Comparison of ENCODE assay signal across 8 cellular contexts in the genomic region with DNA sequence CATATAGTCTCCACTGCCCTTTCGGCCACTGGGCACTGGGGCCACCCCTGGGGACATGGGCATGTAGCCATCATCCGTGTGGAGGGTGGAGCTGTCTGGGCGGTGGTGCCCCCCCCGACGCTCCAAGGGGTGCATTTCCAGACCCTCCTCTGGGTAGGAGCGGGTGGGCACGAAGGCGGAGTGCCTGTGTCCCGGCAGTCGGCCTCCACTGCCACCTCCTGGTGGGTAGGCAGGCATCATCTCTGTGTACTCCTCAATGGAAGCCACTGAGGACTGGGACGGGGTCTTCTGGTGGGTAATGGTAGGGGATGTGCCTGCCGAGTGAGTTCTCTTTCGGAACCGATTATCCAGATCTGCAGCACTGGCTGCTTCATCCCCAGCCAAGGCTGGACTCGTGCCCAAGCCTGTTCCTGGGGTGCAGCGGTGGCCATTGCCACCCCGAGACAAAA. TPM values are rescaled to one million over a fixed set of nuclear protein-coding genes. Genes with fewer than 3 reads are reported as not detected.
A peak's percentile ranks its signal among the peaks of the same experiment; 100 is the strongest.
DNase-seq lines count a peak whose midpoint lies in the region; ATAC-seq, FAIRE-seq and TF ChIP-seq lines count a peak whose summit lies in the region.

No MANE protein-coding gene starts in this region.

- H2BK120ac ChIP-seq in H1 (replicated peaks; ENCODE audit: low read depth, low read length) = no peak overlapping the region

- intact Hi-C loops in Caco-2 (cut with micrococcal nuclease; ENCODE audit: unreplicated experiment) = loop anchor here (10.0 kb wide), 2 partner anchors 112 to 172 kb away; no protein-coding TSS in a partner anchor

- H3K9me3 ChIP-seq in Caco-2 (no peaks in the 10 kb centered on the region), H1 (ENCODE audit: insufficient read depth in 2 of 2, low read depth in 1 of 2, low read length in 1 of 2) (peaks cover 0 to 3% of the 10 kb centered on the region in 2 experiments; a peak in 1 of 4 replicates)

- no peak overlapping the region for H3K4ac ChIP-seq in H1 (replicated peaks; ENCODE audit: insufficient read length, low read depth, low read length)

- no peak overlapping the region; a peak in 1 of 4 replicates for H3K4me2 ChIP-seq in H1 (ENCODE audit: insufficient read depth in 1 of 2, low read depth in 2 of 2, low read length in 2 of 2)

- H4K8ac ChIP-seq in H1 (ENCODE audit: extremely low read depth, insufficient read depth, low read length) = peak overlapping the region; percentile 11; the same call in 1 of the 2 replicates

- H3K27me3 ChIP-seq in Caco-2 (replicated peaks; ENCODE audit: control insufficient read depth, insufficient read depth, low read length) = no peaks in the 10 kb centered on the region
- no peaks in the 10 kb centered on the region for H3K27me3 ChIP-seq in H1 (replicated peaks in 1 of 4; ENCODE audit: control insufficient read depth in 3 of 4, extremely low read depth in 1 of 4, insufficient read depth in 3 of 4, low read length in 3 of 4)

- no peak overlapping the region for H3K18ac ChIP-seq in H1 (ENCODE audit: extremely low read depth, low read length)

- H3K4me1 ChIP-seq in Caco-2 = peaks cover 28% of the 10 kb centered on the region
- H3K4me1 ChIP-seq in H1 (replicated peaks in 1 of 4; ENCODE audit: control insufficient read depth in 3 of 4, insufficient read depth in 4 of 4, low read length in 3 of 4) = peaks cover 3 to 26% (median 19%) of the 10 kb centered on the region in 4 experiments

- no peaks in the 10 kb centered on the region for H3K9me3 Mint-ChIP-seq in Caco-2 (ENCODE audit: unreplicated experiment)
- no peaks in the 10 kb centered on the region for H3K9me3 Mint-ChIP-seq in neural crest cell

- no peak overlapping the region for H4K5ac ChIP-seq in H1 (ENCODE audit: insufficient read length, low read depth, low read length)

- 92% methylated on average over 13 of the region's 17 CpGs; no CpG with 5 or more reads in 1 of the 2 experiments for WGBS in H1 (ENCODE audit: extremely low coverage in 1 of 2, insufficient coverage in 1 of 2, insufficient read length in 1 of 2, insufficient replicate concordance in 2 of 2, low coverage in 1 of 2, low lambda C conversion rate in 2 of 2, missing lambda C conversion rate in 1 of 2), 2 experiments

- FAIRE-seq in H1 (lab: Jason Lieb, UNC) = no peak

- TF ChIP-seq POLR2A in H1 (IDR thresholded peaks at IDR 0.05; ENCODE audit: control extremely low read depth in 1 of 2, low read depth in 2 of 2, low read length in 2 of 2) = no peak

- H3K4me3 ChIP-seq in Caco-2 (ENCODE audit: low read depth, low read length) (no peak overlapping the region), H1 (ENCODE audit: extremely low read depth in 1 of 4, insufficient read depth in 2 of 4, low read depth in 3 of 4, low read length in 4 of 4) (no peak overlapping the region)

- DNase-seq in Caco-2 = no peak
- DNase-seq in NAMALWA (ENCODE audit: low spot score) = peak; percentile 27
- DNase-seq in H1 (ENCODE audit: low read depth in 1 of 2, low spot score in 2 of 2) = no peak
- DNase-seq in neural crest cell (ENCODE audit: low read depth, low spot score) = no peak
- DNase-seq in stimulated activated naive CD4-positive, alpha-beta T cell treated with Interleukin-2 at 50 U/mL for 16 hours (lab: John Stamatoyannopoulos, UW) = no peak
- no peak for DNase-seq in RKO (ENCODE audit: low spot score)

- H3K27ac Mint-ChIP-seq in Caco-2 (ENCODE audit: unreplicated experiment) (no peak overlapping the region), neural crest cell (ENCODE audit: unreplicated experiment) (no peak overlapping the region)

- peaks cover 18% of the 10 kb centered on the region for H3K4me1 Mint-ChIP-seq in Caco-2 (ENCODE audit: low read depth, unreplicated experiment)
- H3K4me1 Mint-ChIP-seq in neural crest cell = peaks cover 54% of the 10 kb centered on the region

- peaks cover 23% of the 10 kb centered on the region for H3K23me2 ChIP-seq in H1 (ENCODE audit: low read depth, low read length)

- peak; percentile 41 to 59 for TF ChIP-seq RAD21 in H1 (IDR thresholded peaks at IDR 0.05 in 1 of 2, conservative IDR thresholded peaks at IDR 0.05 in 1 of 2; ENCODE audit: low read depth in 2 of 2, low read length in 2 of 2)

- H3K36me3 Mint-ChIP-seq in Caco-2 (ENCODE audit: insufficient read depth, unreplicated experiment) = peaks cover 55% of the 10 kb centered on the region
- peaks cover 15% of the 10 kb centered on the region for H3K36me3 Mint-ChIP-seq in neural crest cell (ENCODE audit: low read depth)

- no peak overlapping the region for H2BK20ac ChIP-seq in H1 (ENCODE audit: low read length)

- no peak overlapping the region for H2AK5ac ChIP-seq in H1 (ENCODE audit: low read depth, low read length)

- no peak overlapping the region for H3K14ac ChIP-seq in H1 (ENCODE audit: insufficient read length)

- 0 out of 2 replicates have a peak, but pooled peaks cover 3% of the 10 kb centered on the region for H3K79me1 ChIP-seq in H1 (ENCODE audit: low read depth, low read length)

- ATAC-seq in GM19395 (IDR thresholded peaks at IDR 0.05; ENCODE audit: unreplicated experiment) = no peak
- no peak for ATAC-seq in GM18502 (IDR thresholded peaks at IDR 0.05; ENCODE audit: poor library complexity, unreplicated experiment)

- no peak overlapping the region for H2BK12ac ChIP-seq in H1 (ENCODE audit: low read depth, low read length)

- H3K27ac ChIP-seq in H1 (ENCODE audit: low read depth, low read length) = no peak overlapping the region

- no peak for TF ChIP-seq EP300 in H1 (IDR thresholded peaks at IDR 0.05; ENCODE audit: borderline replicate concordance in 1 of 2, low read depth in 2 of 2, low read length in 2 of 2)

- no peak overlapping the region for H2BK15ac ChIP-seq in H1 (ENCODE audit: low read length)

- no peak overlapping the region for H3K23ac ChIP-seq in H1 (ENCODE audit: insufficient read length)

- no peak overlapping the region for H2AFZ ChIP-seq in H1 (ENCODE audit: low read length)

- H3K9ac ChIP-seq in H1 (replicated peaks in 1 of 4; ENCODE audit: extremely low read depth in 1 of 4, low read depth in 3 of 4, low read length in 3 of 4) = no peak overlapping the region

- peaks cover 0 to 57% of the 10 kb centered on the region in 2 experiments; a peak in 3 of 4 replicates for H3K79me2 ChIP-seq in H1 (ENCODE audit: control insufficient read depth in 1 of 2, insufficient read depth in 2 of 2, low read length in 2 of 2)

- CTCF ChIA-PET in Caco-2 (lab: Charles Lee) (no interaction called here), H1 (lab: Charles Lee; ENCODE audit: partially characterized antibody) (interaction anchor here (0.6 to 2.2 kb wide), 5 partner anchors 8 to 1137 kb away, joined by 3 to 8 read pairs (median 4); no protein-coding TSS in a partner anchor)

- POLR2A ChIA-PET in Caco-2 (lab: Charles Lee) = interaction anchor here (0.5 to 0.7 kb wide), 2 partner anchors 319 to 1113 kb away, joined by 3 read pairs; no protein-coding TSS in a partner anchor
- POLR2A ChIA-PET in H1 (lab: Charles Lee; ENCODE audit: partially characterized antibody) = interaction anchor here (0.6 kb wide), 1 partner anchor 16 kb away, joined by 3 read pairs; no protein-coding TSS in a partner anchor

- no peaks in the 10 kb centered on the region for H3K27me3 Mint-ChIP-seq in Caco-2 (ENCODE audit: insufficient read depth, unreplicated experiment)
- no peaks in the 10 kb centered on the region for H3K27me3 Mint-ChIP-seq in neural crest cell (ENCODE audit: low read depth)

- no peak overlapping the region for H3K56ac ChIP-seq in H1 (replicated peaks; ENCODE audit: insufficient read length, low read depth, low read length)

- H4K20me1 ChIP-seq in H1 (replicated peaks in 1 of 2; ENCODE audit: control insufficient read depth in 1 of 2, insufficient read depth in 2 of 2, low read length in 2 of 2) = peaks cover 6 to 15% of the 10 kb centered on the region in 2 experiments

- peak overlapping the region; percentile 85 for H3K4me3 Mint-ChIP-seq in Caco-2 (ENCODE audit: unreplicated experiment)
- H3K4me3 Mint-ChIP-seq in neural crest cell = peak overlapping the region; percentile 84

- no peak overlapping the region for H2BK5ac ChIP-seq in H1 (ENCODE audit: low read depth, low read length)

- no peak for TF ChIP-seq CTCF in Caco-2 (IDR thresholded peaks at IDR 0.05; ENCODE audit: insufficient read depth in 1 of 2, low read depth in 1 of 2, low read length in 1 of 2, severe bottlenecking in 1 of 2, unreplicated experiment in 1 of 2)
- peak; percentile 34 to 64 (median 50); a peak in 3 of 4 replicates for TF ChIP-seq CTCF in H1 (IDR thresholded peaks at IDR 0.05; ENCODE audit: control extremely low read depth in 1 of 3, insufficient read depth in 1 of 3, low read depth in 1 of 3, low read length in 3 of 3)
- TF ChIP-seq CTCF in neural crest cell (conservative IDR thresholded peaks at IDR 0.05) = peak; percentile 36

- no peak overlapping the region for H4K91ac ChIP-seq in H1 (replicated peaks; ENCODE audit: insufficient read length, low read length)

- TSS peak; percentile 2 for BruUV-seq in Caco-2 (replicated peaks; lab: Mats Ljungman, UMichigan)

- H3K36me3 ChIP-seq in Caco-2 (ENCODE audit: control insufficient read depth, insufficient read depth, low read length) = peaks cover 9% of the 10 kb centered on the region
- peaks cover 0 to 30% (median 9%) of the 10 kb centered on the region in 4 experiments; a peak in 4 of 8 replicates for H3K36me3 ChIP-seq in H1 (ENCODE audit: control insufficient read depth in 2 of 4, insufficient read depth in 4 of 4, low read length in 3 of 4)

RNA-seq across cellular contexts. Expression of gene IRS1, which starts 2.8 kb away (rescaled TPM):
- 27.9 and 32.4 TPM in 2 replicates for total RNA-seq in Caco-2 (2022)
- total RNA-seq in H1 (2021; fragmentation: NEBNext Ultra II Directional; extraction: Animal tissue kit (Norgen Biotek cat#: 25700)) = 24.9 and 26.9 TPM in 2 replicates
- 9.1 and 12.0 TPM in 2 replicates for polyA plus RNA-seq in H1 (2011; rRNA removed)
- 8.5 TPM for polyA plus RNA-seq in H1 (2011; cell fraction: cytosol; rRNA removed)
- polyA plus RNA-seq in H1 (2011; cell fraction: nucleus; rRNA removed) = 11.8 TPM
- polyA plus RNA-seq in H1 (2012, experiment 1 of 2) = 8.8 to 10.8 TPM (median 9.7 TPM) in 4 replicates
- 3.6 TPM for polyA plus RNA-seq in H1 (2012, experiment 2 of 2)
- 7.5 TPM for polyA plus RNA-seq in H1 (2013, experiment 1 of 2)
- polyA plus RNA-seq in H1 (2013, experiment 2 of 2) = 7.9 TPM
- polyA minus RNA-seq in H1 (2011; rRNA and poly(A)+ RNA removed) = 11.3 and 13.1 TPM in 2 replicates
- 14.8 TPM for polyA minus RNA-seq in H1 (2011; cell fraction: cytosol; rRNA and poly(A)+ RNA removed)
- polyA minus RNA-seq in H1 (2011; cell fraction: nucleus; rRNA and poly(A)+ RNA removed) = 29.4 TPM
- 14.8 and 15.1 TPM in 2 replicates for total RNA-seq in neural crest cell

RNA-seq across cellular contexts. Expression of gene RHBDD1, which starts 39.0 kb away (rescaled TPM):
- total RNA-seq in Caco-2 (2022) (14.3 and 16.5 TPM in 2 replicates), neural crest cell (34.3 and 39.7 TPM in 2 replicates)
- 20.3 and 23.1 TPM in 2 replicates for total RNA-seq in H1 (2021; fragmentation: NEBNext Ultra II Directional; extraction: Animal tissue kit (Norgen Biotek cat#: 25700))
- 9.4 and 10.5 TPM in 2 replicates for polyA plus RNA-seq in H1 (2011; rRNA removed)
- 9.8 TPM for polyA plus RNA-seq in H1 (2011; cell fraction: cytosol; rRNA removed)
- 12.9 TPM for polyA plus RNA-seq in H1 (2011; cell fraction: nucleus; rRNA removed)
- polyA plus RNA-seq in H1 (2012, experiment 1 of 2) = 10.3 to 14.6 TPM (median 12.9 TPM) in 4 replicates
- polyA plus RNA-seq in H1 (2012, experiment 2 of 2) = 1.2 TPM
- 16.4 TPM for polyA plus RNA-seq in H1 (2013, experiment 1 of 2)
- 18.1 TPM for polyA plus RNA-seq in H1 (2013, experiment 2 of 2)
- polyA minus RNA-seq in H1 (2011; rRNA and poly(A)+ RNA removed) = 72.8 and 74.6 TPM in 2 replicates
- polyA minus RNA-seq in H1 (2011; cell fraction: cytosol; rRNA and poly(A)+ RNA removed) = 14.8 TPM
- polyA minus RNA-seq in H1 (2011; cell fraction: nucleus; rRNA and poly(A)+ RNA removed) = 66.7 TPM

Comparison
In these comparisons a context has a peak if more than half of its experiments do, and no peak if none do; other contexts are left out.
1. CTCF ChIP-seq: peak in H1 (3 of 3) and neural crest cell (single experiment); none in Caco-2 (0 of 2).